In the genomic region with DNA sequence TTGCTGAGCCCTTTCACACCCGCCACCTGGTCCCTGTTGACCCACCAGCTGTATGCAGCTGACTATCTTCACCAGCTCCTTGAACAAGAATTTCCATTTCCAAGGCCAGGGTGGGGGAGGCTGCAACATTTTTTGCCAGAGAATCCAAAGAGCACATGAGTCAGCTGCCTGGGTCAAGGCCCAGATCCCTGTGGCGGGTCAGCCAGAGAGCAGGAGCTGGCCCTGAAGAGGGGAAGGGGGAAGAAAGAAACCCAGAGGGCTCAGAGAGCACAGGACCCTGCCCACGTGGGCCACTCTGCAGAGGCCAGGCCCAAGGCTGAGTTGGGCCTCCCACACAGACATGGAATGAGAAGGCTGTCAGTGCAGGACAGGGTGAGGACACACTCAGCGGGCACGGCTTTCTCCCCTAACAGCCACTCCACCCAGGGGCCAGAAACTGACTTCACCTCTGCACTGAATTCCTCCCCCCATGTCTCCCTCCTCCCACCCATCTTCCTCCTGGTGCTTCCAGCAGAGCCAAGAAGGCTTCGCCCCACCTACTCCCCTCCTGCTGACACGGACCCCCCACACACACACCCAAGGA, we compare ENCODE assay signal across 11 cellular contexts. TPM values are rescaled to one million over a fixed set of nuclear protein-coding genes. Genes with fewer than 3 reads are reported as not detected.
DNase-seq lines count a peak whose midpoint lies in the region; ATAC-seq, FAIRE-seq and TF ChIP-seq lines count a peak whose summit lies in the region.
"Had no signal": no experiment of that assay in that cellular context is flagged by ENCODE, and none has a peak within 500 bp of the region (broad histone marks: within the 10 kb centered on the region; RNA-seq: fewer than 3 reads in every experiment).

No MANE protein-coding gene starts in this region.

- H3K9ac ChIP-seq in Karpas-422 (ENCODE audit: low read length): no peak overlapping the region

- H3K9me3 ChIP-seq in RWPE2 (ENCODE audit: severe bottlenecking): no peaks in the 10 kb centered on the region
- no peaks in the 10 kb centered on the region for H3K9me3 ChIP-seq in gastroesophageal sphincter
- no peaks in the 10 kb centered on the region for H3K9me3 ChIP-seq in pancreas
- H3K9me3 ChIP-seq in Karpas-422 (ENCODE audit: low read length): no peaks in the 10 kb centered on the region

- H3K27ac ChIP-seq in RWPE2 (ENCODE audit: poor library complexity, severe bottlenecking) (peak overlapping the region; percentile 68), gastroesophageal sphincter (peak overlapping the region; percentile 51 to 88 (median 82)), pancreas (peak overlapping the region in 1 of 4 donors; percentile 12), Karpas-422 (ENCODE audit: low read length) (no peak overlapping the region)

- H3K27me3 ChIP-seq in RWPE2 (ENCODE audit: insufficient read depth, poor library complexity, severe bottlenecking) (no peaks in the 10 kb centered on the region), gastroesophageal sphincter (no peaks in the 10 kb centered on the region), pancreas (no peaks in the 10 kb centered on the region), Karpas-422 (ENCODE audit: low read length) (no peaks in the 10 kb centered on the region)

- DNase-seq in AG08396 (ENCODE audit: low spot score) (peak; percentile 88), RWPE2 (ENCODE audit: low spot score) (no peak), pancreas (peak in 4 of 6 donors; percentile 56 to 77 (median 70)), iPS-NIHi11 (ENCODE audit: low spot score) (no peak), germinal center (ENCODE audit: low spot score) (no peak), Karpas-422 (no peak)
- DNase-seq: activated naive CD8-positive, alpha-beta T cell treated with anti-CD3 and anti-CD28 coated beads, Interleukin-2, amount 50 U/mL, for 24 hours; naive B cell had no signal

- 0 to 14% methylated on average over 1 to 7 of the region's 7 CpGs for WGBS in gastroesophageal sphincter (ENCODE audit: low coverage in 1 of 2), 2 donors
- 60 to 67% methylated on average over 7 of the region's 7 CpGs for WGBS in pancreas, 2 donors

- TF ChIP-seq CTCF in RWPE2 (IDR thresholded peaks at IDR 0.05; ENCODE audit: poor library complexity, severe bottlenecking): no peak
- no peak for TF ChIP-seq CTCF in gastroesophageal sphincter (IDR thresholded peaks at IDR 0.05)
- no peak for TF ChIP-seq CTCF in pancreas (IDR thresholded peaks at IDR 0.05)

- TF ChIP-seq EP300 in gastroesophageal sphincter (IDR thresholded peaks at IDR 0.05): no peak

- H3K4me3 ChIP-seq in RWPE2 (ENCODE audit: severe bottlenecking) (no peak overlapping the region), gastroesophageal sphincter (no peak overlapping the region), pancreas (no peak overlapping the region), Karpas-422 (ENCODE audit: low read length) (no peak overlapping the region)

- H2AFZ ChIP-seq in Karpas-422 (ENCODE audit: low read length): no peak overlapping the region

- H3K4me1 ChIP-seq in RWPE2 (ENCODE audit: insufficient read depth, poor library complexity, severe bottlenecking) (peaks cover 23% of the 10 kb centered on the region), gastroesophageal sphincter (peaks cover 3 to 36% (median 18%) of the 10 kb centered on the region in 3 donors), pancreas (no peaks in the 10 kb centered on the region), Karpas-422 (ENCODE audit: low read length) (no peaks in the 10 kb centered on the region)

- intact Hi-C loops in pancreas (cut with DNase I): no loop called here

- peak; percentile 80 for ATAC-seq in RWPE2 (ENCODE audit: low read depth)
- peak; percentile 93 for ATAC-seq in gastroesophageal sphincter
- peak; percentile 71 to 77 (median 76) for ATAC-seq in pancreas
- no peak for ATAC-seq in GM18519 (IDR thresholded peaks at IDR 0.05; ENCODE audit: low FRiP score, unreplicated experiment)
- ATAC-seq: activated naive CD8-positive, alpha-beta T cell treated with anti-CD3 and anti-CD28 coated beads, Interleukin-2, amount 50 U/mL, for 24 hours had no signal

- H4K20me1 ChIP-seq in Karpas-422 (ENCODE audit: insufficient read depth, low read depth, low read length): no peaks in the 10 kb centered on the region

- H3K4me2 ChIP-seq in Karpas-422 (ENCODE audit: low read depth, low read length, poor library complexity, severe bottlenecking): no peak overlapping the region

- H3K9me2 ChIP-seq in Karpas-422 (replicated peaks; ENCODE audit: insufficient read depth, low read length): no peaks in the 10 kb centered on the region

- no peak for FAIRE-seq in pancreas (lab: Jason Lieb, UNC)

- H3K36me3 ChIP-seq in RWPE2 (ENCODE audit: low read depth) (no peaks in the 10 kb centered on the region), gastroesophageal sphincter (no peaks in the 10 kb centered on the region), pancreas (no peaks in the 10 kb centered on the region), Karpas-422 (ENCODE audit: insufficient read depth, low read length) (no peaks in the 10 kb centered on the region)

- TF ChIP-seq POLR2A in gastroesophageal sphincter (IDR thresholded peaks at IDR 0.05): no peak

- H3K79me2 ChIP-seq in Karpas-422 (ENCODE audit: low read length): no peaks in the 10 kb centered on the region

RNA-seq across cellular contexts. Expression of gene S100A6, which starts 28.9 kb away (rescaled TPM):
- total RNA-seq in gastroesophageal sphincter (100 to 1,000 TPM; 595 to 840 (median 634) TPM), pancreas (100 to 1,000 TPM in 2 of 6 donors, 10 to 100 TPM in 4; 21.4 to 264 (median 61.8) TPM)
- 100 to 1,000 TPM; 304 to 495 TPM for polyA plus RNA-seq in pancreas
- 26.8 and 43.3 TPM in 2 replicates for total RNA-seq in Karpas-422 (2014; rRNA removed; shearing (Covaris generic); ENCODE audit: low replicate concordance)

RNA-seq across cellular contexts. Expression of gene S100A5, which starts 33.8 kb away (rescaled TPM):
- not detected for total RNA-seq in gastroesophageal sphincter
- not detected for total RNA-seq in pancreas
- polyA plus RNA-seq in pancreas: not detected
- total RNA-seq in Karpas-422 (2014; rRNA removed; shearing (Covaris generic); ENCODE audit: low replicate concordance): not detected in 2 replicates
- total RNA-seq: subcutaneous adipose tissue had no signal

RNA-seq across cellular contexts. Expression of gene S100A4, which starts 38.7 kb away (rescaled TPM):
- total RNA-seq in gastroesophageal sphincter (100 to 1,000 TPM; 135 to 345 (median 259) TPM), pancreas (10 to 100 TPM in 4 of 6 donors, 1 to 10 TPM in 2; 5.0 to 40.9 (median 24.4) TPM)
- polyA plus RNA-seq in pancreas: 100 to 1,000 TPM in 1 of 2 donors, 10 to 100 TPM in 1; 88.6 to 149 TPM
- total RNA-seq in Karpas-422 (2014; rRNA removed; shearing (Covaris generic); ENCODE audit: low replicate concordance): 1.2 TPM in 1 of 2 replicates, not detected in the other

RNA-seq across cellular contexts. Expression of gene S100A3, which starts 42.1 kb away (rescaled TPM):
- total RNA-seq in gastroesophageal sphincter (1 to 10 TPM in 2 of 4 donors, under 1 TPM in 1, not detected in 1; 0.69 to 6.0 (median 1.1) TPM), pancreas (under 1 TPM in 3 of 6 donors, not detected in 3; 0.20 to 0.70 (median 0.66) TPM)
- 1 to 10 TPM in 1 of 2 donors, under 1 TPM in 1; 0.38 to 1.1 TPM for polyA plus RNA-seq in pancreas
- not detected in 2 replicates for total RNA-seq in Karpas-422 (2014; rRNA removed; shearing (Covaris generic); ENCODE audit: low replicate concordance)

RNA-seq across cellular contexts. Expression of gene S100A7, which starts 46.5 kb away (rescaled TPM):
- total RNA-seq in gastroesophageal sphincter (100 to 1,000 TPM in 1 of 4 donors, 10 to 100 TPM in 1, not detected in 2; 33.0 to 253 TPM), pancreas (not detected)
- not detected for polyA plus RNA-seq in pancreas
- not detected in 2 replicates for total RNA-seq in Karpas-422 (2014; rRNA removed; shearing (Covaris generic); ENCODE audit: low replicate concordance)
- total RNA-seq: subcutaneous adipose tissue had no signal

Comparison
In these comparisons a context has a peak if more than half of its experiments do, and no peak if none do; other contexts are left out.
1. DNase-seq: peak in AG08396 (single experiment) and pancreas (4 of 6); none in RWPE2 (single experiment), iPS-NIHi11 (single experiment), germinal center (single experiment) and Karpas-422 (single experiment).